Comparison of ENCODE assay signal across 9 cellular contexts in the genomic region with DNA sequence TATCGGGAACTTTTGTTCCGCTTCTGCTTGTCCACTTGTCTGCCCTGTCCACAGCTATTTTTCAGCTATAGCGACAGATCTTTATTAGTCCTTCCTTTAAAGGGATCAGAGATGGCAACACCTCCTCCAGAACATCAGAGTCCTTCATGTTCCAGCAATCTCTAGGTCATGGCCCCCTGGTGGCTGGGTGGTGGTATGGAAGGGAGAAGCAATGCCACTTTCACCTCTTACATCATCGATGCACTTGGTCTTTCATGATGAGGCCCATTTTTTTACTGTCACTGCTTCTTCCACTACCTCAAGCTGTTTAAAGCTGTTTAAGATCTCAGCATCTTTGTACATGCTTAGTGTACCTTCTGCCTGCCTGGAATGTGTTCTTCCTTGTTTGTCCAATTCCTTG.
DNase-seq lines count a peak whose midpoint lies in the region; ATAC-seq and TF ChIP-seq lines count a peak whose summit lies in the region.
"Had no signal": no experiment of that assay in that cellular context is flagged by ENCODE, and none has a peak within 500 bp of the region (broad histone marks: within the 10 kb centered on the region; RNA-seq: fewer than 3 reads in every experiment).

No MANE protein-coding gene starts in this region.

- H3F3A ChIP-seq in GM23248 (ENCODE audit: insufficient read depth) = peaks cover 9% of the 10 kb centered on the region; the same call in 1 of the 2 replicates

- BruUV-seq in mammary epithelial cell (replicated peaks; lab: Mats Ljungman, UMichigan) = no TSS peak

- CTCF ChIA-PET in mammary epithelial cell (lab: Charles Lee; ENCODE audit: low non-redundant PET) = no interaction called here

- dilution Hi-C loops in mammary epithelial cell (cut with HindIII; ENCODE audit: low sequenced_read_pairs) = no loop called here

- H3K27ac ChIP-seq in GM23248 = no peak overlapping the region
- no peak overlapping the region for H3K27ac ChIP-seq in mammary epithelial cell (ENCODE audit: insufficient read depth, low read depth, low read length)

- H3K79me2 ChIP-seq in GM23248 (ENCODE audit: insufficient read depth) (no peaks in the 10 kb centered on the region), mammary epithelial cell (ENCODE audit: insufficient read depth, low read length) (no peaks in the 10 kb centered on the region)

- H3K36me3 ChIP-seq in GM23248 (ENCODE audit: low read depth) = no peaks in the 10 kb centered on the region
- no peaks in the 10 kb centered on the region for H3K36me3 ChIP-seq in mammary epithelial cell (ENCODE audit: insufficient read depth, low read length)

- H3K27me3 ChIP-seq in GM23248 (replicated peaks; ENCODE audit: insufficient read depth) (no peaks in the 10 kb centered on the region), mammary epithelial cell (ENCODE audit: insufficient read depth, low read length) (no peaks in the 10 kb centered on the region)

- in situ Hi-C loops in GM23248 (cut with MboI) = no loop called here
- in situ Hi-C loops in mammary epithelial cell (cut with MboI; ENCODE audit: low sequenced_read_pairs in 2 of 2) = no loop called here

- H3K4me3 ChIP-seq in GM23248 (no peak overlapping the region), mammary epithelial cell (replicated peaks in 1 of 3; ENCODE audit: insufficient read depth in 1 of 3, low read depth in 2 of 3, low read length in 3 of 3) (no peak overlapping the region)

- intact Hi-C loops in mammary epithelial cell (cut with micrococcal nuclease) = loop anchor here (1.0 kb wide), 1 partner anchor 165 kb away; no protein-coding TSS in a partner anchor
- intact Hi-C loops in cardiac septum (cut with DNase I) = no loop called here

- H3K4me1 Mint-ChIP-seq in progenitor cell of endocrine pancreas (ENCODE audit: low read depth) = no peaks in the 10 kb centered on the region

- no peak overlapping the region for H3K4me3 Mint-ChIP-seq in progenitor cell of endocrine pancreas (ENCODE audit: low read depth)
- H3K4me3 Mint-ChIP-seq: dendritic cell treated with granulocyte-macrophage colony-stimulating factor and Interleukin-4, amounts not matched to agents 40 ng/mL and 50 ng/mL, for 4 days had no signal

- no peak overlapping the region for H3K27ac Mint-ChIP-seq in progenitor cell of endocrine pancreas
- H3K27ac Mint-ChIP-seq: dendritic cell treated with granulocyte-macrophage colony-stimulating factor and Interleukin-4, amounts not matched to agents 40 ng/mL and 50 ng/mL, for 4 days had no signal

- H2AFZ ChIP-seq in GM23248 (no peak overlapping the region), mammary epithelial cell (ENCODE audit: low read depth, low read length) (no peak overlapping the region)

- no peaks in the 10 kb centered on the region for H3K9me3 ChIP-seq in GM23248 (ENCODE audit: low read depth)
- no peaks in the 10 kb centered on the region for H3K9me3 ChIP-seq in mammary epithelial cell (replicated peaks; ENCODE audit: insufficient read depth, low read length)

- no peaks in the 10 kb centered on the region for H3K9me2 ChIP-seq in GM23248 (ENCODE audit: insufficient read depth)

- H3K36me3 Mint-ChIP-seq in progenitor cell of endocrine pancreas (ENCODE audit: insufficient read depth) = no peaks in the 10 kb centered on the region

- ATAC-seq in GM21390 (IDR thresholded peaks at IDR 0.05; ENCODE audit: unreplicated experiment) (no peak), GM21717 (IDR thresholded peaks at IDR 0.05; ENCODE audit: unreplicated experiment) (no peak)

- peaks cover 17% of the 10 kb centered on the region for H3K9me3 Mint-ChIP-seq in progenitor cell of endocrine pancreas (ENCODE audit: low read depth)
- H3K9me3 Mint-ChIP-seq: dendritic cell treated with granulocyte-macrophage colony-stimulating factor and Interleukin-4, amounts not matched to agents 40 ng/mL and 50 ng/mL, for 4 days had no signal

- no peak overlapping the region for H3K9ac ChIP-seq in GM23248
- no peak overlapping the region for H3K9ac ChIP-seq in mammary epithelial cell (ENCODE audit: insufficient read depth, low read length)

- DNase-seq in AG20443 (ENCODE audit: low spot score) (peak; percentile 6), GM23248 (peak; percentile 17), SW480 (ENCODE audit: low spot score) (peak; percentile 1), mammary epithelial cell (peak; percentile 3), progenitor cell of endocrine pancreas (ENCODE audit: low spot score, unreplicated experiment) (no peak), cardiac septum (ENCODE audit: low spot score) (no peak)

- 96 to 100% methylated on average over 4 of the region's 4 CpGs for WGBS in GM23248 (ENCODE audit: low coverage in 1 of 2, low lambda C conversion rate in 2 of 2, missing lambda C conversion rate in 2 of 2), 2 experiments
- 82% methylated on average over 4 of the region's 4 CpGs for WGBS in mammary epithelial cell (ENCODE audit: low coverage, missing lambda C conversion rate)

- TF ChIP-seq CTCF in mammary epithelial cell (conservative IDR thresholded peaks at IDR 0.05 in 1 of 2, IDR thresholded peaks at IDR 0.05 in 1 of 2; ENCODE audit: extremely low read depth in 1 of 2, insufficient read depth in 1 of 2, low read depth in 1 of 2, low read length in 2 of 2) (peak; percentile 40 to 52), progenitor cell of endocrine pancreas (IDR thresholded peaks at IDR 0.05; ENCODE audit: unreplicated experiment) (peak; percentile 44)

- H3K4me2 ChIP-seq in GM23248 (ENCODE audit: unreplicated experiment) = no peak overlapping the region
- no peak overlapping the region for H3K4me2 ChIP-seq in mammary epithelial cell (ENCODE audit: insufficient read depth, low read depth, low read length)

- H4K20me1 ChIP-seq in GM23248 (ENCODE audit: insufficient read depth) (no peaks in the 10 kb centered on the region), mammary epithelial cell (ENCODE audit: insufficient read depth, low read length) (no peaks in the 10 kb centered on the region)

- no peaks in the 10 kb centered on the region for H3K27me3 Mint-ChIP-seq in progenitor cell of endocrine pancreas
- H3K27me3 Mint-ChIP-seq: dendritic cell treated with granulocyte-macrophage colony-stimulating factor and Interleukin-4, amounts not matched to agents 40 ng/mL and 50 ng/mL, for 4 days had no signal

- H3K4me1 ChIP-seq in GM23248 (ENCODE audit: insufficient read depth) (peaks cover 15% of the 10 kb centered on the region; the same call in 1 of the 2 replicates), mammary epithelial cell (ENCODE audit: insufficient read depth, low read length) (no peaks in the 10 kb centered on the region)

Comparison
In these comparisons a context has a peak if more than half of its experiments do, and no peak if none do; other contexts are left out.
1. DNase-seq: peak in AG20443 (single experiment), GM23248 (single experiment), SW480 (single experiment) and mammary epithelial cell (single experiment); none in progenitor cell of endocrine pancreas (single experiment) and cardiac septum (single experiment).